In genomic region chr6:18042536-18043145, GRCh38 we compare ENCODE assay signal across 14 cellular contexts. TPM values are rescaled to one million over a fixed set of nuclear protein-coding genes. Genes with fewer than 3 reads are reported as not detected.
DNase-seq lines count a peak whose midpoint lies in the region; TF ChIP-seq lines count a peak whose summit lies in the region.
"Had no signal": no experiment of that assay in that cellular context is flagged by ENCODE, and none has a peak within 500 bp of the region (broad histone marks: within the 10 kb centered on the region; RNA-seq: fewer than 3 reads in every experiment).

No MANE protein-coding gene starts in this region.

- DNase-seq in PC-9 (no peak), coronary artery (ENCODE audit: low spot score) (no peak), thyroid gland (no peak), NCI-H2081 (lab: John Stamatoyannopoulos, UW) (no peak), NCI-H2196 (lab: John Stamatoyannopoulos, UW; ENCODE audit: unreplicated experiment) (no peak), SW 1271 (lab: John Stamatoyannopoulos, UW) (no peak)
- DNase-seq: activated gamma-delta T cell treated with Interleukin-2 at 50 U/mL for 16 hours; DMS79 treated with DMSO at 0.1 percent for 48 hours; NCI-H2029 treated with DMSO at 0.1 percent for 48 hours; stimulated activated CD4-positive, alpha-beta T cell treated with anti-CD3 and anti-CD28 coated beads, Interleukin-12 subunit alpha, Interleukin-12 subunit beta, amount 100 ng/mL, for 4 hours had no signal

- no peak overlapping the region for H3K4me3 ChIP-seq in PC-9
- H3K4me3 ChIP-seq in coronary artery = no peak overlapping the region
- H3K4me3 ChIP-seq in muscle layer of colon (ENCODE audit: low read depth in 1 of 2, low read length in 2 of 2) = no peak overlapping the region
- no peak overlapping the region for H3K4me3 ChIP-seq in thyroid gland (replicated peaks in 1 of 3)
- H3K4me3 ChIP-seq: BLaER1 treated with 17β-estradiol and CSF1 and Interleukin-3, amounts not matched to agents 10 nM and 100 nM; HAP-1 had no signal

- H3F3A ChIP-seq in PC-9 (ENCODE audit: insufficient read depth, low read depth) = peaks cover 5% of the 10 kb centered on the region

- H3K36me3 ChIP-seq in PC-9 (ENCODE audit: low read depth) (no peaks in the 10 kb centered on the region), muscle layer of colon (ENCODE audit: insufficient read depth, low read length) (no peaks in the 10 kb centered on the region), thyroid gland (no peaks in the 10 kb centered on the region)
- H3K36me3 ChIP-seq: BLaER1 treated with 17β-estradiol and CSF1 and Interleukin-3, amounts not matched to agents 10 nM and 100 nM; HAP-1 had no signal

- H3K9me3 ChIP-seq in PC-9 (ENCODE audit: insufficient read depth, low read depth) (peaks cover 6% of the 10 kb centered on the region; the same call in 1 of the 2 replicates), muscle layer of colon (ENCODE audit: low read length) (no peaks in the 10 kb centered on the region), thyroid gland (no peaks in the 10 kb centered on the region)
- H3K9me3 ChIP-seq: BLaER1 treated with 17β-estradiol and CSF1 and Interleukin-3, amounts not matched to agents 10 nM and 100 nM; HAP-1 had no signal

- H3K27me3 ChIP-seq in PC-9 (ENCODE audit: insufficient read depth, low read depth) (no peaks in the 10 kb centered on the region), muscle layer of colon (ENCODE audit: control insufficient read depth in 1 of 2, insufficient read depth in 2 of 2, low read length in 2 of 2) (no peaks in the 10 kb centered on the region), thyroid gland (no peaks in the 10 kb centered on the region)
- H3K27me3 ChIP-seq: BLaER1 treated with 17β-estradiol and CSF1 and Interleukin-3, amounts not matched to agents 10 nM and 100 nM had no signal

- no peaks in the 10 kb centered on the region for H3K79me2 ChIP-seq in PC-9 (ENCODE audit: low read depth)

- H3K9me2 ChIP-seq in PC-9 (ENCODE audit: insufficient read depth) = no peaks in the 10 kb centered on the region

- H4K20me1 ChIP-seq in PC-9 (ENCODE audit: insufficient read depth) = no peaks in the 10 kb centered on the region; the same call in 1 of the 2 replicates
- H4K20me1 ChIP-seq: BLaER1 treated with 17β-estradiol and CSF1 and Interleukin-3, amounts not matched to agents 10 nM and 100 nM had no signal

- peaks cover 25% of the 10 kb centered on the region for H3K4me1 ChIP-seq in PC-9 (replicated peaks; ENCODE audit: insufficient read depth)
- peaks cover 7% of the 10 kb centered on the region for H3K4me1 ChIP-seq in muscle layer of colon (ENCODE audit: insufficient read depth, low read length)
- H3K4me1 ChIP-seq in thyroid gland = peaks cover 16 to 29% of the 10 kb centered on the region in 2 donors
- H3K4me1 ChIP-seq: HAP-1 had no signal

- H3K27ac ChIP-seq in PC-9 (no peak overlapping the region), coronary artery (peak overlapping the region; percentile 58 to 87), muscle layer of colon (ENCODE audit: low read depth, low read length) (peak overlapping the region; percentile 55), thyroid gland (peak overlapping the region in 2 of 3 donors; percentile 44 to 68)
- H3K27ac ChIP-seq: BLaER1 treated with 17β-estradiol and CSF1 and Interleukin-3, amounts not matched to agents 10 nM and 100 nM; VCaP had no signal

- H2AFZ ChIP-seq in PC-9 = peak overlapping the region; percentile 14; the same call in 1 of the 2 replicates

- POLR2A ChIA-PET in PC-9 (lab: Charles Lee; ENCODE audit: unreplicated experiment) = interaction anchor here (0.7 kb wide), 2 partner anchors 53 to 624 kb away, joined by 9 to 22 read pairs; no protein-coding TSS in a partner anchor

- TF ChIP-seq CTCF in PC-9 (conservative IDR thresholded peaks at IDR 0.05) (no peak), coronary artery (IDR thresholded peaks at IDR 0.05) (no peak), thyroid gland (IDR thresholded peaks at IDR 0.05) (no peak)

- BruUV-seq in PC-9 (replicated peaks; lab: Mats Ljungman, UMichigan) = no TSS peak

- no peak overlapping the region for H3K9ac ChIP-seq in muscle layer of colon (ENCODE audit: low read length)
- H3K9ac ChIP-seq: BLaER1 treated with 17β-estradiol and CSF1 and Interleukin-3, amounts not matched to agents 10 nM and 100 nM had no signal

- intact Hi-C loops in PC-9 (cut with micrococcal nuclease; ENCODE audit: unreplicated experiment) = loop anchor here (1.0 to 5.0 kb wide), 3 partner anchors 11 to 175 kb away; partner anchors contain the start of gene KIF13A
- intact Hi-C loops in thyroid gland (cut with DNase I) = no loop called here

- H3K4me2 ChIP-seq in PC-9 = peak overlapping the region; percentile 5

- CTCF ChIA-PET in PC-9 (lab: Charles Lee) = interaction anchor here (0.7 kb wide), 1 partner anchor 57 kb away, joined by 6 read pairs; no protein-coding TSS in a partner anchor

- 88 to 93% methylated on average over 8 of the region's 8 CpGs for WGBS in thyroid gland, 2 donors

- no peak for TF ChIP-seq POLR2A in thyroid gland (IDR thresholded peaks at IDR 0.05)

RNA-seq across cellular contexts. Expression of gene KIF13A, which starts 55.2 kb away (rescaled TPM):
- total RNA-seq in PC-9 (2021) (48.6 and 52.2 TPM in 2 replicates), thyroid gland (10 to 100 TPM; 40.7 to 79.8 (median 66.4) TPM)
